Comparison of ENCODE assay signal across 8 cellular contexts in genomic region chr14:75229923-75230792, GRCh38. TPM values are rescaled to one million over a fixed set of nuclear protein-coding genes. Genes with fewer than 3 reads are reported as not detected.
DNase-seq lines count a peak whose midpoint lies in the region; ATAC-seq and TF ChIP-seq lines count a peak whose summit lies in the region.

No MANE protein-coding gene starts in this region.

- H3K27ac ChIP-seq in breast epithelium = peak overlapping the region; percentile 74 to 84
- no peak overlapping the region for H3K27ac ChIP-seq in upper lobe of right lung

- TF ChIP-seq POLR2A in breast epithelium (IDR thresholded peaks at IDR 0.05) = no peak

- H3K27me3 ChIP-seq in breast epithelium = no peaks in the 10 kb centered on the region
- H3K27me3 ChIP-seq in upper lobe of right lung = no peaks in the 10 kb centered on the region

- ATAC-seq in HG03442 (IDR thresholded peaks at IDR 0.05; ENCODE audit: unreplicated experiment) (peak; percentile 58), upper lobe of right lung (peak; percentile 66), GM21576 (IDR thresholded peaks at IDR 0.05; ENCODE audit: unreplicated experiment) (no peak)

- peaks cover 2 to 5% of the 10 kb centered on the region in 2 donors for H3K4me1 ChIP-seq in breast epithelium
- peaks cover 11% of the 10 kb centered on the region for H3K4me1 ChIP-seq in upper lobe of right lung

- intact Hi-C loops in breast epithelium (cut with DNase I; ENCODE audit: low total_unique reads) (no loop called here), upper lobe of right lung (cut with DNase I) (no loop called here)

- no peaks in the 10 kb centered on the region for H3K9me3 ChIP-seq in breast epithelium
- H3K9me3 ChIP-seq in upper lobe of right lung = no peaks in the 10 kb centered on the region

- no peak overlapping the region for H3K4me3 ChIP-seq in breast epithelium
- H3K4me3 ChIP-seq in upper lobe of right lung = no peak overlapping the region

- peak; percentile 24 to 70 (median 48) for TF ChIP-seq CTCF in breast epithelium (IDR thresholded peaks at IDR 0.05)
- no peak for TF ChIP-seq CTCF in upper lobe of right lung (IDR thresholded peaks at IDR 0.05)

- H3K36me3 ChIP-seq in breast epithelium (no peaks in the 10 kb centered on the region), upper lobe of right lung (no peaks in the 10 kb centered on the region)

- peak; percentile 32 for DNase-seq in NCI-H748 (lab: John Stamatoyannopoulos, UW; ENCODE audit: unreplicated experiment)
- no peak for DNase-seq in NCI-H748 treated with DMSO at 0.1 percent for 48 hours (lab: John Stamatoyannopoulos, UW)
- peak; percentile 29 for DNase-seq in T follicular helper cell (ENCODE audit: low read depth)
- DNase-seq in breast epithelium (ENCODE audit: low spot score in 2 of 2) = peak; percentile 56 to 76
- peak; percentile 58 for DNase-seq in mucosa of gallbladder (ENCODE audit: low spot score)
- DNase-seq in upper lobe of right lung = peak; percentile 67

RNA-seq across cellular contexts. Expression of gene FOS, which starts 48.5 kb away (rescaled TPM):
- total RNA-seq in breast epithelium (100 to 1,000 TPM; 398 to 629 (median 549) TPM), mucosa of gallbladder (165 TPM), upper lobe of right lung (204 TPM)

RNA-seq across cellular contexts. Expression of gene TMED10, which starts 53.7 kb away (rescaled TPM):
- total RNA-seq in breast epithelium (100 to 1,000 TPM; 263 to 443 (median 285) TPM), mucosa of gallbladder (390 TPM), upper lobe of right lung (303 TPM)
